ENCODE assay signal across 1 cellular context in genomic region chr10:3925184-3925583, GRCh38.
TF ChIP-seq lines count a peak whose summit lies in the region.

No MANE protein-coding gene starts in this region.

TF ChIP-seq in K562, 482 proteins besides CTCF, POLR2A, EP300 and RAD21:
- TF ChIP-seq SMAD4 (CRISPR knock-in tag; conservative IDR thresholded peaks at IDR 0.05) (0 out of 2 replicates have a peak, but pooled peaks have one; percentile 34), FOXK1 (CRISPR knock-in tag; IDR thresholded peaks at IDR 0.05; ENCODE audit: borderline replicate concordance) (no peak), STAT6 (CRISPR knock-in tag; IDR thresholded peaks at IDR 0.05) (no peak)
TF ChIP-seq in K562: peak in this region for 1.
